ENCODE assay signal across 12 cellular contexts in the genomic region with DNA sequence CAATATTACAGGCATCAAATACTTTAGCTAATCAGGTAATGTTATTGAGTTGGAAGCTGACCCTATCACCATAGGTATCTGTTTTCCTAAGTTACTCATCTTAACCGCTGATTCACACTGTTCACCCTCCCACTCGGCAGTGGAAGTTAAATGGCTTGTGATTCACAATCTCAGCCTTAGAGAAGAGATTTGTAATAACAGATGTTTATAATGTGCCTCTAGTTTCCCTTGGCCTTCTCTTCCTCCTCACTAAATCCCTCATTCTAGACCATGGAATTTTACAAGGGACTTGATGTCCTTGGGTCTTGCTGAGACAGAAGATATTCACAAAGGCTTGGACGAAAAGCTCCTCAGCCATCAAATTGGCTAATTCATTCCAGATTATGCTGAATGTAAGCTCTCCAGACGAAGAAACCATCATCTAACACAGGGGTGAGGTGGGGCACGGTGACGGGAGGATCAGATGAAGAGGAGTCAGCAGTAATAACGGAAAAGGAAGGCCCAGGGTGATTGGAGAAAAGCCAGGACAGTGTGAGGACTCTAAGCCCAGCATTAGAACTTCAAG.
DNase-seq lines count a peak whose midpoint lies in the region; ATAC-seq and TF ChIP-seq lines count a peak whose summit lies in the region.
"Had no signal": no experiment of that assay in that cellular context is flagged by ENCODE, and none has a peak within 500 bp of the region (broad histone marks: within the 10 kb centered on the region; RNA-seq: fewer than 3 reads in every experiment).

No MANE protein-coding gene starts in this region.

- H3K27me3 ChIP-seq in BJ (ENCODE audit: control insufficient read depth, insufficient read depth, low read length) (no peaks in the 10 kb centered on the region), fibroblast of lung (ENCODE audit: control insufficient read depth, insufficient read depth, low read length) (no peaks in the 10 kb centered on the region), A673 (replicated peaks; ENCODE audit: insufficient read depth, low read depth, low read length, poor library complexity) (no peaks in the 10 kb centered on the region)

- H2AFZ ChIP-seq in fibroblast of lung (ENCODE audit: low read length): peak overlapping the region; percentile 15

- no peak overlapping the region for H3K9ac ChIP-seq in fibroblast of lung (ENCODE audit: insufficient read depth, low read length)
- H3K9ac ChIP-seq: KMS-11 had no signal

- H3K9me3 ChIP-seq in fibroblast of lung (ENCODE audit: control insufficient read depth, insufficient read depth, low read depth, low read length): no peaks in the 10 kb centered on the region
- no peaks in the 10 kb centered on the region for H3K9me3 ChIP-seq in A673 (ENCODE audit: low read depth, low read length, poor library complexity, severe bottlenecking)

- no peak for ATAC-seq in GM19395 (IDR thresholded peaks at IDR 0.05; ENCODE audit: unreplicated experiment)
- ATAC-seq in HG02973 (IDR thresholded peaks at IDR 0.05; ENCODE audit: unreplicated experiment): no peak
- ATAC-seq: activated naive CD4-positive, alpha-beta T cell treated with anti-CD3 and anti-CD28 coated beads, Interleukin-2, amount 50 U/mL, for 72 hours; left ventricle myocardium superior; SK-N-SH treated with all-trans-retinoic acid at 6 μM for 48 hours had no signal

- no peak overlapping the region for H3K4me2 ChIP-seq in fibroblast of lung (ENCODE audit: extremely low read depth, insufficient read depth, low read length)
- H3K4me2 ChIP-seq: KMS-11 had no signal

- H3K36me3 ChIP-seq in BJ (ENCODE audit: control insufficient read depth, insufficient read depth, low read length): no peaks in the 10 kb centered on the region
- no peaks in the 10 kb centered on the region for H3K36me3 ChIP-seq in fibroblast of lung (ENCODE audit: control insufficient read depth, insufficient read depth, low read length)
- H3K36me3 ChIP-seq in A673 (ENCODE audit: insufficient read depth, low read length, poor library complexity, severe bottlenecking): no peaks in the 10 kb centered on the region

- BruUV-seq in A673 (replicated peaks; lab: Mats Ljungman, UMichigan): no TSS peak

- no peaks in the 10 kb centered on the region for H3K4me1 ChIP-seq in fibroblast of lung (ENCODE audit: control insufficient read depth, extremely low read depth, insufficient read depth, low read length)
- no peaks in the 10 kb centered on the region for H3K4me1 ChIP-seq in A673 (ENCODE audit: insufficient read depth, low read length, poor library complexity, severe bottlenecking)

- H3K4me3 ChIP-seq in BJ (ENCODE audit: low read depth, low read length): no peak overlapping the region
- no peak overlapping the region for H3K4me3 ChIP-seq in fibroblast of lung (replicated peaks in 1 of 4; ENCODE audit: control extremely low read depth in 1 of 4, insufficient read depth in 1 of 4, low read depth in 3 of 4, low read length in 4 of 4)
- no peak overlapping the region for H3K4me3 ChIP-seq in skeletal muscle cell (ENCODE audit: low read depth, low read length)
- no peak overlapping the region for H3K4me3 ChIP-seq in A673 (ENCODE audit: low read depth, low read length, poor library complexity, severe bottlenecking)

- intact Hi-C loops in A673 (cut with micrococcal nuclease; ENCODE audit: unreplicated experiment): no loop called here

- H3K27ac ChIP-seq in fibroblast of lung (ENCODE audit: insufficient read depth, low read length) (no peak overlapping the region), A673 (ENCODE audit: low read depth, low read length, poor library complexity, severe bottlenecking) (no peak overlapping the region)
- H3K27ac ChIP-seq: KMS-11 had no signal

- no peak for TF ChIP-seq CTCF in BJ (IDR thresholded peaks at IDR 0.05; ENCODE audit: insufficient read depth, low read depth, low read length)
- no peak for TF ChIP-seq CTCF in fibroblast of lung (conservative IDR thresholded peaks at IDR 0.05 in 1 of 2, IDR thresholded peaks at IDR 0.05 in 1 of 2; ENCODE audit: low read depth in 1 of 2, low read length in 2 of 2)
- TF ChIP-seq CTCF in A673 (conservative IDR thresholded peaks at IDR 0.05; ENCODE audit: low read depth, low read length): no peak

- POLR2A ChIA-PET in BJ (lab: Charles Lee) (no interaction called here), A673 (lab: Charles Lee; ENCODE audit: low non-redundant PET) (no interaction called here)

- H3K79me2 ChIP-seq in fibroblast of lung (ENCODE audit: control insufficient read depth, insufficient read depth, low read length): no peaks in the 10 kb centered on the region

- H4K20me1 ChIP-seq in fibroblast of lung (ENCODE audit: control insufficient read depth, extremely low read depth, insufficient read depth, low read length): no peaks in the 10 kb centered on the region

- DNase-seq in BJ (ENCODE audit: low read depth): peak; percentile 87
- peak; percentile 50 for DNase-seq in RPMI8226
- DNase-seq in fibroblast of lung (ENCODE audit: low read depth in 2 of 2): peak; percentile 57 to 92
- peak; percentile 51 for DNase-seq in skeletal muscle cell (ENCODE audit: low read depth)
- DNase-seq in A673 (ENCODE audit: low spot score): no peak
- DNase-seq in NCI-H128 (lab: John Stamatoyannopoulos, UW; ENCODE audit: unreplicated experiment): no peak
- DNase-seq: left ventricle myocardium superior had no signal

- CTCF ChIA-PET in BJ (lab: Yijun Ruan, JAX) (interaction anchor here (0.8 to 0.9 kb wide), 3 partner anchors 18 to 90 kb away, joined by 3 to 4 read pairs (median 4); no protein-coding TSS in a partner anchor), A673 (lab: Charles Lee) (no interaction called here)

Comparison
In these comparisons a context has a peak if more than half of its experiments do, and no peak if none do; other contexts are left out.
1. DNase-seq: peak in BJ (single experiment), RPMI8226 (single experiment), fibroblast of lung (2 of 2) and skeletal muscle cell (single experiment); none in A673 (single experiment) and NCI-H128 (single experiment).